Comparison of ENCODE assay signal across 1 cellular context in genomic region chr17:8337802-8338744, GRCh38.
TF ChIP-seq lines count a peak whose summit lies in the region.

No MANE protein-coding gene starts in this region.

TF ChIP-seq in K562, 482 proteins besides CTCF, POLR2A, EP300 and RAD21 (continued from another document and continues in another):
- TF ChIP-seq RREB1 (CRISPR knock-in tag; IDR thresholded peaks at IDR 0.05) (no peak), HLTF (IDR thresholded peaks at IDR 0.05) (no peak), CBX2 (IDR thresholded peaks at IDR 0.05; ENCODE audit: insufficient read depth, low read length, poor library complexity, severe bottlenecking) (no peak), ZNF263 (CRISPR knock-in tag; IDR thresholded peaks at IDR 0.05; ENCODE audit: borderline replicate concordance) (no peak), CHD7 (IDR thresholded peaks at IDR 0.05; ENCODE audit: low read depth, low read length) (no peak), JUND (IDR thresholded peaks at IDR 0.05; ENCODE audit: borderline replicate concordance, low read depth, low read length) (0 out of 2 replicates have a peak, but pooled peaks have one; percentile 12), JUND (tag; IDR thresholded peaks at IDR 0.05; ENCODE audit: borderline replicate concordance, low read depth, low read length) (no peak), ZNF316 (IDR thresholded peaks at IDR 0.05) (no peak), KDM4B (IDR thresholded peaks at IDR 0.05; ENCODE audit: borderline replicate concordance in 2 of 2, low read depth in 1 of 2) (no peak), CTBP1 (IDR thresholded peaks at IDR 0.05; ENCODE audit: borderline replicate concordance) (peak; percentile 62), IRF2 (CRISPR knock-in tag; IDR thresholded peaks at IDR 0.05) (no peak), ZNF717 (CRISPR knock-in tag; IDR thresholded peaks at IDR 0.05) (no peak), IFI16 (CRISPR knock-in tag; IDR thresholded peaks at IDR 0.05) (no peak), CREM (IDR thresholded peaks at IDR 0.05; ENCODE audit: low read depth) (0 out of 2 replicates have a peak, but pooled peaks have one; percentile 28), RUNX1 (IDR thresholded peaks at IDR 0.05; ENCODE audit: low read depth) (no peak), ZNF699 (CRISPR knock-in tag; IDR thresholded peaks at IDR 0.05; ENCODE audit: insufficient replicate concordance) (no peak), BHLHE40 (IDR thresholded peaks at IDR 0.05; ENCODE audit: low read length) (0 out of 2 replicates have a peak, but pooled peaks have one; percentile 19), ZNF274 (IDR thresholded peaks at IDR 0.05; ENCODE audit: borderline replicate concordance, low read depth, low read length) (no peak), MLX (CRISPR knock-in tag; conservative IDR thresholded peaks at IDR 0.05) (no peak), RFX1 (IDR thresholded peaks at IDR 0.05) (no peak), NR2C1 (IDR thresholded peaks at IDR 0.05) (no peak), NR2C1 (tag; IDR thresholded peaks at IDR 0.05) (no peak), MGA (IDR thresholded peaks at IDR 0.05) (peak; percentile 80)
